Comparison of ENCODE assay signal across 21 cellular contexts in the genomic region with DNA sequence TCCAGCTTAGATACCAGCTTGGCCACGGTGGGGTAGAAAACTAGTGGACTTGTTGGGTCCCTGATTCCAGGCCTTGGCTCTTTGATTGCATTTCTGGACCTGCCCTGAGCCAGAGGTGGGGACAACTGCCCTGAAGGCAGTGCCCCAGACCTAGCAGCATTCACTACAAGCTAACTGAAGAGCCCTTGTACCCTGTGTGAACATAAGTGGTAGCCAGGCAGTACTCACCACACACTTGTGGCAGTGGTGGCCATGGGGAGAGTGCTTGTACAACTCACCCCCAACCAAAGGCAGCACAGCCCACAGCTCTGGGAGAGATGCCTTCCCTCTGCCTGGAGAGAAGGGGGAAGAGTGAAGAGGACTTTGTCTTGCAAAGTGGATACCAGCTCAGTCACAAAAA.
DNase-seq lines count a peak whose midpoint lies in the region; ATAC-seq and TF ChIP-seq lines count a peak whose summit lies in the region.
"Had no signal": no experiment of that assay in that cellular context is flagged by ENCODE, and none has a peak within 500 bp of the region (broad histone marks: within the 10 kb centered on the region; RNA-seq: fewer than 3 reads in every experiment).

No MANE protein-coding gene starts in this region.

- peaks cover 0 to 11% of the 10 kb centered on the region in 2 donors for H3K9me3 ChIP-seq in left lung
- H3K9me3 ChIP-seq in Caco-2: no peaks in the 10 kb centered on the region
- H3K9me3 ChIP-seq: A549, BE2C, HAP-1 had no signal

- CTCF ChIA-PET in WTC11 (lab: Charles Lee): no interaction called here
- CTCF ChIA-PET in Caco-2 (lab: Charles Lee): no interaction called here

- no peak overlapping the region for H3K27ac Mint-ChIP-seq in WTC11
- H3K27ac Mint-ChIP-seq in stimulated activated memory B cell treated with anti-CD40 and anti-IgM and Interleukin-4, amounts not matched to agents 10 μg/mL and 1 μg/mL and 100 μg/mL, for 72 hours: no peak overlapping the region
- no peak overlapping the region for H3K27ac Mint-ChIP-seq in Caco-2 (ENCODE audit: unreplicated experiment)
- H3K27ac Mint-ChIP-seq: CD4-positive, alpha-beta memory T cell; HFFc6 had no signal

- H3K4me3 Mint-ChIP-seq in WTC11: no peak overlapping the region
- no peak overlapping the region for H3K4me3 Mint-ChIP-seq in stimulated activated memory B cell treated with anti-CD40 and anti-IgM and Interleukin-4, amounts not matched to agents 10 μg/mL and 1 μg/mL and 100 μg/mL, for 72 hours
- no peak overlapping the region for H3K4me3 Mint-ChIP-seq in Caco-2 (ENCODE audit: unreplicated experiment)
- H3K4me3 Mint-ChIP-seq: CD4-positive, alpha-beta memory T cell; HFFc6 had no signal

- H3K27me3 Mint-ChIP-seq in WTC11 (ENCODE audit: low read depth): no peaks in the 10 kb centered on the region
- H3K27me3 Mint-ChIP-seq in stimulated activated memory B cell treated with anti-CD40 and anti-IgM and Interleukin-4, amounts not matched to agents 10 μg/mL and 1 μg/mL and 100 μg/mL, for 72 hours: no peaks in the 10 kb centered on the region
- H3K27me3 Mint-ChIP-seq in Caco-2 (ENCODE audit: insufficient read depth, unreplicated experiment): no peaks in the 10 kb centered on the region
- H3K27me3 Mint-ChIP-seq: CD4-positive, alpha-beta memory T cell had no signal

- H3K27me3 ChIP-seq in left lung (no peaks in the 10 kb centered on the region), Caco-2 (replicated peaks; ENCODE audit: control insufficient read depth, insufficient read depth, low read length) (no peaks in the 10 kb centered on the region)
- H3K27me3 ChIP-seq: BE2C; BLaER1 treated with 17β-estradiol and CSF1 and Interleukin-3, amounts not matched to agents 10 nM and 100 nM had no signal

- intact Hi-C loops in left lung (cut with DNase I) (no loop called here), Caco-2 (cut with micrococcal nuclease; ENCODE audit: unreplicated experiment) (no loop called here)

- POLR2A ChIA-PET in WTC11 (lab: Charles Lee) (no interaction called here), Caco-2 (lab: Charles Lee) (no interaction called here)

- BruUV-seq in Caco-2 (replicated peaks; lab: Mats Ljungman, UMichigan): no TSS peak

- H3K4me1 ChIP-seq in left lung: no peaks in the 10 kb centered on the region
- no peaks in the 10 kb centered on the region for H3K4me1 ChIP-seq in Caco-2
- H3K4me1 ChIP-seq: A549; BE2C; BLaER1 treated with 17β-estradiol and CSF1 and Interleukin-3, amounts not matched to agents 10 nM and 100 nM; HAP-1 had no signal

- peaks cover 9% of the 10 kb centered on the region for H3K4me1 Mint-ChIP-seq in WTC11
- no peaks in the 10 kb centered on the region for H3K4me1 Mint-ChIP-seq in stimulated activated memory B cell treated with anti-CD40 and anti-IgM and Interleukin-4, amounts not matched to agents 10 μg/mL and 1 μg/mL and 100 μg/mL, for 72 hours
- H3K4me1 Mint-ChIP-seq in Caco-2 (ENCODE audit: low read depth, unreplicated experiment): no peaks in the 10 kb centered on the region
- H3K4me1 Mint-ChIP-seq: CD4-positive, alpha-beta memory T cell had no signal

- H3K36me3 Mint-ChIP-seq in WTC11: peaks cover 8% of the 10 kb centered on the region
- no peaks in the 10 kb centered on the region for H3K36me3 Mint-ChIP-seq in stimulated activated memory B cell treated with anti-CD40 and anti-IgM and Interleukin-4, amounts not matched to agents 10 μg/mL and 1 μg/mL and 100 μg/mL, for 72 hours
- no peaks in the 10 kb centered on the region for H3K36me3 Mint-ChIP-seq in Caco-2 (ENCODE audit: insufficient read depth, unreplicated experiment)
- H3K36me3 Mint-ChIP-seq: CD4-positive, alpha-beta memory T cell had no signal

- H3K36me3 ChIP-seq in left lung: no peaks in the 10 kb centered on the region
- no peaks in the 10 kb centered on the region for H3K36me3 ChIP-seq in Caco-2 (ENCODE audit: control insufficient read depth, insufficient read depth, low read length)
- H3K36me3 ChIP-seq: BE2C; BLaER1 treated with 17β-estradiol and CSF1 and Interleukin-3, amounts not matched to agents 10 nM and 100 nM; HAP-1 had no signal

- H3K4me3 ChIP-seq in left lung: no peak overlapping the region
- no peak overlapping the region for H3K4me3 ChIP-seq in Caco-2 (ENCODE audit: low read depth, low read length)
- H3K4me3 ChIP-seq: A549; BLaER1 treated with 17β-estradiol and CSF1 and Interleukin-3, amounts not matched to agents 10 nM and 100 nM; HAP-1 had no signal

- H3K27ac ChIP-seq in C4-2B (peak overlapping the region; percentile 1; the same call in 1 of the 2 replicates), left lung (no peak overlapping the region)
- H3K27ac ChIP-seq: A549; BLaER1 treated with 17β-estradiol and CSF1 and Interleukin-3, amounts not matched to agents 10 nM and 100 nM had no signal

- H3K9me3 Mint-ChIP-seq in WTC11: peaks cover 20% of the 10 kb centered on the region
- H3K9me3 Mint-ChIP-seq in stimulated activated memory B cell treated with anti-CD40 and anti-IgM and Interleukin-4, amounts not matched to agents 10 μg/mL and 1 μg/mL and 100 μg/mL, for 72 hours: peaks cover 11% of the 10 kb centered on the region
- no peaks in the 10 kb centered on the region for H3K9me3 Mint-ChIP-seq in Caco-2 (ENCODE audit: unreplicated experiment)

- DNase-seq in WTC11 (ENCODE audit: low spot score) (no peak), left lung (no peak), Caco-2 (no peak), LoVo (ENCODE audit: low spot score) (no peak)
- DNase-seq: 8988T; ACHN; AML-193; BE2C; CD4-positive, alpha-beta memory T cell; COR-L47; DMS153; DND-41; GOT3; HFFc6 had no signal

- TF ChIP-seq CTCF in C4-2B (conservative IDR thresholded peaks at IDR 0.05) (no peak), WTC11 (IDR thresholded peaks at IDR 0.05) (no peak), left lung (IDR thresholded peaks at IDR 0.05) (no peak), Caco-2 (IDR thresholded peaks at IDR 0.05; ENCODE audit: insufficient read depth in 1 of 2, low read depth in 1 of 2, low read length in 1 of 2, severe bottlenecking in 1 of 2, unreplicated experiment in 1 of 2) (no peak)

- peak; percentile 38; the same call in 1 of the 2 replicates for ATAC-seq in WTC11
- ATAC-seq in left lung: peak; percentile 53
- ATAC-seq in stimulated activated memory B cell treated with anti-CD40 and anti-IgM and Interleukin-4, amounts not matched to agents 10 μg/mL and 1 μg/mL and 100 μg/mL, for 72 hours: peak; percentile 54
- no peak for ATAC-seq in HG03045 (IDR thresholded peaks at IDR 0.05; ENCODE audit: unreplicated experiment)
- no peak for ATAC-seq in GM21529 (IDR thresholded peaks at IDR 0.05; ENCODE audit: unreplicated experiment)
- ATAC-seq: A549 had no signal

TF ChIP-seq in WTC11, 78 proteins besides CTCF, POLR2A, EP300 and RAD21:
- TF ChIP-seq, protein P1, sequence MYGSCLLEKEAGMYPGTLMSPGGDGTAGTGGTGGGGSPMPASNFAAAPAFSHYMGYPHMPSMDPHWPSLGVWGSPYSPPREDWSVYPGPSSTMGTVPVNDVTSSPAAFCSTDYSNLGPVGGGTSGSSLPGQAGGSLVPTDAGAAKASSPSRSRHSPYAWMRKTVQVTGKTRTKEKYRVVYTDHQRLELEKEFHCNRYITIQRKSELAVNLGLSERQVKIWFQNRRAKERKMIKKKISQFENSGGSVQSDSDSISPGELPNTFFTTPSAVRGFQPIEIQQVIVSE (CRISPR knock-in tag; IDR thresholded peaks at IDR 0.05; ENCODE audit: borderline replicate concordance): no peak
- no peak for TF ChIP-seq NR3C1 (CRISPR knock-in tag; conservative IDR thresholded peaks at IDR 0.05; ENCODE audit: low read depth)

Comparison
In these comparisons a context has a peak if more than half of its experiments do, and no peak if none do; other contexts are left out.
1. ATAC-seq: peak in WTC11 (single experiment), left lung (single experiment) and stimulated activated memory B cell treated with anti-CD40 and anti-IgM and Interleukin-4, amounts not matched to agents 10 μg/mL and 1 μg/mL and 100 μg/mL, for 72 hours (single experiment); none in HG03045 (single experiment) and GM21529 (single experiment).